Comparison of ENCODE assay signal across 1 cellular context in genomic region chr7:134478707-134479106, GRCh38.
TF ChIP-seq lines count a peak whose summit lies in the region.

No MANE protein-coding gene starts in this region.

TF ChIP-seq in HCT116, 20 proteins besides CTCF, POLR2A, EP300 and RAD21 (continued from another document):
- TF ChIP-seq POLR2AphosphoS5 (IDR thresholded peaks at IDR 0.05; ENCODE audit: low read depth, low read length) (no peak), SP1 (IDR thresholded peaks at IDR 0.05; ENCODE audit: low read depth) (no peak), EGR1 (IDR thresholded peaks at IDR 0.05; ENCODE audit: low read depth) (no peak), EZH2phosphoT487 (IDR thresholded peaks at IDR 0.05; ENCODE audit: borderline replicate concordance) (no peak), SRF (IDR thresholded peaks at IDR 0.05; ENCODE audit: low read depth) (no peak), ATF3 (IDR thresholded peaks at IDR 0.05) (no peak), JUND (IDR thresholded peaks at IDR 0.05) (no peak), YY1 (IDR thresholded peaks at IDR 0.05; ENCODE audit: extremely low read depth, insufficient replicate concordance, low read depth, low read length) (no peak), ELF1 (IDR thresholded peaks at IDR 0.05; ENCODE audit: borderline replicate concordance, low read depth) (no peak), CEBPB (IDR thresholded peaks at IDR 0.05; ENCODE audit: low read depth) (no peak), CBX3 (IDR thresholded peaks at IDR 0.05; ENCODE audit: low read depth) (no peak), ZBTB33 (IDR thresholded peaks at IDR 0.05; ENCODE audit: extremely low read depth, insufficient replicate concordance, low read length) (no peak), FOSL1 (IDR thresholded peaks at IDR 0.05; ENCODE audit: low read depth) (no peak), ZNF274 (IDR thresholded peaks at IDR 0.05; ENCODE audit: low read depth, low read length) (no peak), SIN3A (IDR thresholded peaks at IDR 0.05; ENCODE audit: low read depth) (no peak)
- TF ChIP-seq, protein P1, sequence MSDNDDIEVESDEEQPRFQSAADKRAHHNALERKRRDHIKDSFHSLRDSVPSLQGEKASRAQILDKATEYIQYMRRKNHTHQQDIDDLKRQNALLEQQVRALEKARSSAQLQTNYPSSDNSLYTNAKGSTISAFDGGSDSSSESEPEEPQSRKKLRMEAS (IDR thresholded peaks at IDR 0.05) = no peak
